In genomic region chr12:8018666-8019581, GRCh38 we compare ENCODE assay signal across 8 cellular contexts. TPM values are rescaled to one million over a fixed set of nuclear protein-coding genes. Genes with fewer than 3 reads are reported as not detected.
DNase-seq lines count a peak whose midpoint lies in the region; ATAC-seq, FAIRE-seq and TF ChIP-seq lines count a peak whose summit lies in the region.

No MANE protein-coding gene starts in this region.

- H4K20me1 ChIP-seq in MM.1S (ENCODE audit: insufficient read depth, low read length): no peaks in the 10 kb centered on the region
- no peaks in the 10 kb centered on the region for H4K20me1 ChIP-seq in astrocyte (ENCODE audit: insufficient read depth, low read length)

- DNase-seq in D341Med (ENCODE audit: low spot score) (peak; percentile 53), MM.1S (peak; percentile 36), astrocyte (ENCODE audit: low read depth) (no peak), immature natural killer cell (peak; percentile 20 to 26 (median 21)), thoracic aorta (ENCODE audit: low spot score) (no peak), mucosa of gallbladder (ENCODE audit: low spot score) (no peak), NCI-H1105 (lab: John Stamatoyannopoulos, UW) (no peak), cortex of kidney (lab: John Stamatoyannopoulos, UW) (no peak)

- H3K4me1 ChIP-seq in MM.1S (ENCODE audit: low read length) (no peaks in the 10 kb centered on the region), astrocyte (ENCODE audit: insufficient read depth, low read length) (no peaks in the 10 kb centered on the region), thoracic aorta (ENCODE audit: control insufficient read depth in 1 of 2, low read depth in 2 of 2) (peaks cover 6 to 14% of the 10 kb centered on the region in 2 donors)

- H3K4me3 Mint-ChIP-seq in astrocyte (ENCODE audit: unreplicated experiment) (peak overlapping the region; percentile 76), immature natural killer cell (peak overlapping the region; percentile 45 to 68 (median 51))

- H3K9ac ChIP-seq in MM.1S (ENCODE audit: low read length) (no peak overlapping the region), astrocyte (ENCODE audit: low read length) (no peak overlapping the region)

- H3K27ac Mint-ChIP-seq in astrocyte (ENCODE audit: unreplicated experiment) (no peak overlapping the region), immature natural killer cell (no peak overlapping the region)

- no peaks in the 10 kb centered on the region for H3F3A ChIP-seq in MM.1S (ENCODE audit: insufficient read depth, low read length)

- H2AFZ ChIP-seq in MM.1S (ENCODE audit: low read length): peak overlapping the region; percentile 61
- H2AFZ ChIP-seq in astrocyte (ENCODE audit: low read depth, low read length): peak overlapping the region; percentile 75

- TF ChIP-seq CTCF in MM.1S (IDR thresholded peaks at IDR 0.05; ENCODE audit: low read length): no peak
- no peak for TF ChIP-seq CTCF in astrocyte (IDR thresholded peaks at IDR 0.05; ENCODE audit: insufficient read depth, low read depth, low read length)
- TF ChIP-seq CTCF in thoracic aorta (IDR thresholded peaks at IDR 0.05): no peak

- H3K27me3 ChIP-seq in MM.1S (replicated peaks; ENCODE audit: insufficient read depth, low read length): peaks cover 25% of the 10 kb centered on the region
- peaks cover 22% of the 10 kb centered on the region for H3K27me3 ChIP-seq in astrocyte (ENCODE audit: insufficient read depth, low read length)
- H3K27me3 ChIP-seq in thoracic aorta (replicated peaks; ENCODE audit: insufficient read depth): peaks cover 3% of the 10 kb centered on the region

- no peak for FAIRE-seq in astrocyte (lab: Jason Lieb, UNC)

- H3K9me2 ChIP-seq in MM.1S (replicated peaks; ENCODE audit: insufficient read depth, low read length): no peaks in the 10 kb centered on the region

- H3K4me3 ChIP-seq in MM.1S (ENCODE audit: low read length) (peak overlapping the region; percentile 32), astrocyte (ENCODE audit: insufficient read depth, low read depth, low read length) (peak overlapping the region; percentile 46), thoracic aorta (peak overlapping the region; percentile 69)

- H3K27me3 Mint-ChIP-seq in astrocyte (ENCODE audit: low read depth, unreplicated experiment): peaks cover 8% of the 10 kb centered on the region
- peaks cover 3 to 22% (median 8%) of the 10 kb centered on the region in 3 donors for H3K27me3 Mint-ChIP-seq in immature natural killer cell (ENCODE audit: low read depth in 3 of 3)

- no peaks in the 10 kb centered on the region for H3K4me1 Mint-ChIP-seq in astrocyte (ENCODE audit: low read depth, unreplicated experiment)
- H3K4me1 Mint-ChIP-seq in immature natural killer cell: peaks cover 0 to 3% of the 10 kb centered on the region in 2 donors

- no peaks in the 10 kb centered on the region for H3K79me2 ChIP-seq in MM.1S (ENCODE audit: low read length)
- H3K79me2 ChIP-seq in astrocyte (ENCODE audit: insufficient read depth, low read length): no peaks in the 10 kb centered on the region

- H3K36me3 Mint-ChIP-seq in astrocyte (ENCODE audit: low read depth, unreplicated experiment) (no peaks in the 10 kb centered on the region), immature natural killer cell (peaks cover 0 to 3% (median 0%) of the 10 kb centered on the region in 3 donors)

- H3K9me3 ChIP-seq in MM.1S (replicated peaks; ENCODE audit: insufficient read depth, low read length) (no peaks in the 10 kb centered on the region), astrocyte (ENCODE audit: insufficient read depth, low read depth, low read length) (no peaks in the 10 kb centered on the region), thoracic aorta (no peaks in the 10 kb centered on the region)

- H3K9me3 Mint-ChIP-seq in astrocyte (ENCODE audit: unreplicated experiment) (no peaks in the 10 kb centered on the region), immature natural killer cell (no peaks in the 10 kb centered on the region)

- ATAC-seq in thoracic aorta (ENCODE audit: insufficient number of reproducible peaks, low FRiP score, low read depth): no peak

- H3K4me2 ChIP-seq in MM.1S (ENCODE audit: low read depth, low read length): peak overlapping the region; percentile 46; the same call in 1 of the 2 replicates
- peak overlapping the region; percentile 81 for H3K4me2 ChIP-seq in astrocyte (ENCODE audit: low read length)

- H3K36me3 ChIP-seq in MM.1S (replicated peaks; ENCODE audit: insufficient read depth, low read length): no peaks in the 10 kb centered on the region
- no peaks in the 10 kb centered on the region for H3K36me3 ChIP-seq in astrocyte (ENCODE audit: insufficient read depth, low read length)
- no peaks in the 10 kb centered on the region for H3K36me3 ChIP-seq in thoracic aorta

- H3K27ac ChIP-seq in MM.1S (ENCODE audit: low read length) (no peak overlapping the region), astrocyte (ENCODE audit: low read depth, low read length) (no peak overlapping the region), thoracic aorta (no peak overlapping the region)

RNA-seq across cellular contexts. Expression of gene FOXJ2, which starts 13.6 kb away (rescaled TPM):
- total RNA-seq in astrocyte: 16.0 and 16.9 TPM in 2 replicates
- polyA plus RNA-seq in immature natural killer cell: 10 to 100 TPM in 1 of 3 donors, 1 to 10 TPM in 2; 2.7 to 15.8 (median 3.3) TPM
- total RNA-seq in thoracic aorta: 10 to 100 TPM; 25.7 to 29.6 TPM
- total RNA-seq in mucosa of gallbladder: 23.7 TPM

RNA-seq across cellular contexts. Expression of gene C3AR1, which starts 47.2 kb away (rescaled TPM):
- total RNA-seq in astrocyte (7.1 and 8.3 TPM in 2 replicates), thoracic aorta (10 to 100 TPM; 21.2 to 25.5 TPM), mucosa of gallbladder (20.5 TPM)
- polyA plus RNA-seq in immature natural killer cell: 10 to 100 TPM; 10.8 to 31.1 (median 20.2) TPM

Comparison
In these comparisons a context has a peak if more than half of its experiments do, and no peak if none do; other contexts are left out.
1. DNase-seq: peak in D341Med (single experiment), MM.1S (single experiment) and immature natural killer cell (3 of 3); none in astrocyte (single experiment), thoracic aorta (single experiment), mucosa of gallbladder (single experiment), NCI-H1105 (single experiment) and cortex of kidney (single experiment).
2. Peak in every context shown above with its lines, with median percentiles within 50 percentile points of each other: H3K4me3 ChIP-seq.